Comparison of ENCODE assay signal across 7 cellular contexts in genomic region chr3:26718295-26718694, GRCh38.
"Had no signal": no experiment of that assay in that cellular context is flagged by ENCODE, and none has a peak within 500 bp of the region (broad histone marks: within the 10 kb centered on the region; RNA-seq: fewer than 3 reads in every experiment).

No MANE protein-coding gene starts in this region.

- H3K27me3 Mint-ChIP-seq: IgD-negative memory B cell had no signal

- H3K4me3 Mint-ChIP-seq: IgD-negative memory B cell had no signal

- H3K27ac ChIP-seq: HL-60 had no signal

- H3K4me3 ChIP-seq: K562 had no signal

- H3K36me3 Mint-ChIP-seq: IgD-negative memory B cell had no signal

- H3K9me3 Mint-ChIP-seq: IgD-negative memory B cell had no signal

- DNase-seq: IMR-90, KBM-7, KG1 had no signal

- H3K4me1 Mint-ChIP-seq: IgD-negative memory B cell had no signal

- ATAC-seq: HepG2, K562 had no signal
